20 cellular contexts compared by ENCODE assay signal in genomic region chr13:21813844-21814243, GRCh38.
A peak's percentile ranks its signal among the peaks of the same experiment; 100 is the strongest.
DNase-seq lines count a peak whose midpoint lies in the region; FAIRE-seq and TF ChIP-seq lines count a peak whose summit lies in the region.
"Had no signal": no experiment of that assay in that cellular context is flagged by ENCODE, and none has a peak within 500 bp of the region (broad histone marks: within the 10 kb centered on the region; RNA-seq: fewer than 3 reads in every experiment).

No MANE protein-coding gene starts in this region.

- H3K4me3 ChIP-seq in epithelial cell of esophagus (ENCODE audit: low read length): no peak overlapping the region
- no peak overlapping the region for H3K4me3 ChIP-seq in small intestine (ENCODE audit: low read depth in 1 of 2, low read length in 2 of 2)
- H3K4me3 ChIP-seq: A549, K562 had no signal

- no peaks in the 10 kb centered on the region for H3K9me3 Mint-ChIP-seq in Calu3 (ENCODE audit: low read depth, unreplicated experiment)
- H3K9me3 Mint-ChIP-seq: CD4-positive, alpha-beta T cell had no signal

- FAIRE-seq in small intestine (lab: Jason Lieb, UNC): no peak
- FAIRE-seq: A549, HTR-8/SVneo, K562 had no signal

- H3K27ac Mint-ChIP-seq in Calu3 (ENCODE audit: unreplicated experiment): peak overlapping the region; percentile 34
- H3K27ac Mint-ChIP-seq: CD4-positive, alpha-beta T cell; HFFc6 had no signal

- H3K4me3 Mint-ChIP-seq in Calu3 (ENCODE audit: low read depth, unreplicated experiment): peak overlapping the region; percentile 11
- H3K4me3 Mint-ChIP-seq: CD4-positive, alpha-beta T cell; HFFc6 had no signal

- TF ChIP-seq CTCF in Calu3 (IDR thresholded peaks at IDR 0.05; ENCODE audit: unreplicated experiment) (no peak), epithelial cell of esophagus (IDR thresholded peaks at IDR 0.05; ENCODE audit: insufficient read depth, low read depth, low read length, missing control alignments) (no peak)

- WGBS in small intestine, 3 donors: 10 to 50% (median 25%) methylated on average over 4 of the region's 4 CpGs

- H3K4me1 ChIP-seq in small intestine (ENCODE audit: control insufficient read depth in 2 of 2, insufficient read depth in 1 of 2, low read depth in 1 of 2, low read length in 1 of 2): no peaks in the 10 kb centered on the region
- H3K4me1 ChIP-seq: A549 had no signal

- no peaks in the 10 kb centered on the region for H3K36me3 ChIP-seq in small intestine (ENCODE audit: control insufficient read depth in 2 of 2, insufficient read depth in 2 of 2, low read length in 2 of 2)

- no peaks in the 10 kb centered on the region for H3K36me3 Mint-ChIP-seq in Calu3 (ENCODE audit: insufficient read depth, unreplicated experiment)

- H3K4me1 Mint-ChIP-seq in Calu3 (ENCODE audit: low read depth, unreplicated experiment): peaks cover 16% of the 10 kb centered on the region

- H3K27me3 ChIP-seq in small intestine (ENCODE audit: control insufficient read depth in 2 of 2, insufficient read depth in 2 of 2, low read length in 2 of 2): no peaks in the 10 kb centered on the region

- BruUV-seq in Calu3 (replicated peaks; lab: Mats Ljungman, UMichigan): no TSS peak

- CTCF ChIA-PET in Calu3 (lab: Charles Lee): interaction anchor here (0.7 kb wide), 1 partner anchor 29 kb away, joined by 3 read pairs; no protein-coding TSS in a partner anchor

- no peaks in the 10 kb centered on the region for H3K9me3 ChIP-seq in small intestine (ENCODE audit: control insufficient read depth, low read depth)
- H3K9me3 ChIP-seq: A549 had no signal

- H3K27me3 Mint-ChIP-seq in Calu3 (ENCODE audit: unreplicated experiment): peaks cover 21% of the 10 kb centered on the region

- no peak overlapping the region for H3K27ac ChIP-seq in small intestine (ENCODE audit: low read depth in 1 of 2, low read length in 1 of 2)
- H3K27ac ChIP-seq: 22Rv1, A549, C4-2B, HL-60 had no signal

- DNase-seq in Calu3 (no peak), epithelial cell of esophagus (ENCODE audit: low read depth) (peak; percentile 2), left kidney (ENCODE audit: low read depth, low spot score) (peak; percentile 28), renal cortical epithelial cell (ENCODE audit: low read depth) (peak; percentile 76), iPS-NIHi7 (ENCODE audit: extremely low spot score) (no peak), small intestine (no peak)
- DNase-seq in stimulated activated CD4-positive, alpha-beta T cell treated with anti-CD3 and anti-CD28 coated beads, Interleukin-1b, Interleukin-23, amount 100 ng/mL, for 48 hours: no peak
- DNase-seq: AML-193; CD4-positive, alpha-beta T cell; DMS79 treated with DMSO at 0.1 percent for 48 hours; GF-D8; GOT3; HFFc6; IMR-90 had no signal

- intact Hi-C loops in Calu3 (cut with micrococcal nuclease; ENCODE audit: unreplicated experiment): no loop called here

Comparison
In these comparisons a context has a peak if more than half of its experiments do, and no peak if none do; other contexts are left out.
1. DNase-seq: peak in epithelial cell of esophagus (single experiment), left kidney (single experiment) and renal cortical epithelial cell (single experiment); none in Calu3 (single experiment), stimulated activated CD4-positive, alpha-beta T cell treated with anti-CD3 and anti-CD28 coated beads, Interleukin-1b, Interleukin-23, amount 100 ng/mL, for 48 hours (single experiment), iPS-NIHi7 (single experiment) and small intestine (single experiment).